ENCODE assay signal across 14 cellular contexts in the genomic region with DNA sequence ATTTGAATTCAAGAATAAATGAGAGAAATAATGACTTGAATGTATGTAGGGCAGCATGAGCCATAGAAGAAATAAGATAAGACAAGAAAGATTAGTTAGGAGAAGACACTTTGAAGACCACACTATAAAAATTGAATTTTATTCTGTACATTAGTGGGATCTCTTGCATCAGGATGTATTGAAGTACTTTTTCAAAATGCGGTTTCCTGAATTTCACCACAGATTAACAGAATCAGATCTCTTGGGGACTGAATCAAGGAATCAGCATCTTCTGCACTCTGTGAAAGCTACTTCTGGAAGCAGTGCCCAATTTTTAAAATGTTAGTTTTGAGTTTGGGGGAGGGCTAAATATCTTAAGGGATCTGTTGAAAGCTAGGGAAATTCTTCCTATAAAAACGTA.
"Had no signal": no experiment of that assay in that cellular context is flagged by ENCODE, and none has a peak within 500 bp of the region (broad histone marks: within the 10 kb centered on the region; RNA-seq: fewer than 3 reads in every experiment).

No MANE protein-coding gene starts in this region.

- H3K27me3 ChIP-seq: neutrophil, right atrium auricular region had no signal

- H3K4me3 Mint-ChIP-seq: naive thymus-derived CD4-positive, alpha-beta T cell had no signal

- H3K27me3 Mint-ChIP-seq: naive thymus-derived CD4-positive, alpha-beta T cell had no signal

- H3K36me3 Mint-ChIP-seq: naive thymus-derived CD4-positive, alpha-beta T cell had no signal

- H3K27ac Mint-ChIP-seq: naive thymus-derived CD4-positive, alpha-beta T cell had no signal

- H3K9me3 ChIP-seq: neutrophil, right atrium auricular region had no signal

- H3K36me3 ChIP-seq: heart left ventricle, neutrophil, right atrium auricular region had no signal

- H3K4me3 ChIP-seq: coronary artery, heart left ventricle, right atrium auricular region had no signal

- H3K4me1 ChIP-seq: heart left ventricle, right atrium auricular region had no signal

- H3K27ac ChIP-seq: coronary artery, heart left ventricle, neutrophil, right atrium auricular region had no signal

- DNase-seq: effector CD8-positive, alpha-beta T cell; foreskin melanocyte; heart left ventricle; hypothalamus; islet precursor cell; mammary epithelial cell; naive thymus-derived CD4-positive, alpha-beta T cell; posterior cingulate gyrus; stimulated activated CD4-positive, alpha-beta T cell treated with anti-CD3 and anti-CD28 coated beads, Interleukin-12 subunit alpha, Interleukin-12 subunit beta, amount 100 ng/mL, for 4 hours; stimulated activated naive CD4-positive, alpha-beta T cell; trophoblast cell had no signal
